ENCODE assay signal across 8 cellular contexts in genomic region chr2:37570773-37571570, GRCh38.
DNase-seq lines count a peak whose midpoint lies in the region; ATAC-seq and TF ChIP-seq lines count a peak whose summit lies in the region.

No MANE protein-coding gene starts in this region.

- H3K9ac ChIP-seq in skeletal muscle satellite cell (ENCODE audit: low read depth, low read length) = peak overlapping the region; percentile 72

- H3K27ac Mint-ChIP-seq in chondrocyte (ENCODE audit: unreplicated experiment) = peak overlapping the region; percentile 92

- peak; percentile 73 for ATAC-seq in GM19397 (IDR thresholded peaks at IDR 0.05; ENCODE audit: unreplicated experiment)
- ATAC-seq in HG03432 (IDR thresholded peaks at IDR 0.05; ENCODE audit: unreplicated experiment) = peak; percentile 90

- TF ChIP-seq CTCF in chondrocyte (IDR thresholded peaks at IDR 0.05) = no peak

- peak; percentile 94 for DNase-seq in Daoy (ENCODE audit: low read depth)
- DNase-seq in chondrocyte (ENCODE audit: low spot score) = no peak
- DNase-seq in NCI-H1417 treated with DMSO at 0.1 percent for 48 hours (lab: John Stamatoyannopoulos, UW) = no peak
- DNase-seq in NCI-H187 treated with DMSO at 0.1 percent for 48 hours (lab: John Stamatoyannopoulos, UW) = no peak
- no peak for DNase-seq in head of caudate nucleus

- peaks cover 70% of the 10 kb centered on the region for H3K4me1 ChIP-seq in skeletal muscle satellite cell (ENCODE audit: control insufficient read depth, insufficient read depth, low read length)

- no peaks in the 10 kb centered on the region for H3K27me3 ChIP-seq in skeletal muscle satellite cell (ENCODE audit: control insufficient read depth, insufficient read depth, low read length)

- no peaks in the 10 kb centered on the region for H3K36me3 ChIP-seq in skeletal muscle satellite cell (ENCODE audit: insufficient read depth, low read length)

- H3K9me3 Mint-ChIP-seq in chondrocyte (ENCODE audit: low read depth) = peaks cover 2% of the 10 kb centered on the region

- no peaks in the 10 kb centered on the region for H3K9me3 ChIP-seq in skeletal muscle satellite cell (replicated peaks; ENCODE audit: low read length)

- peaks cover 76% of the 10 kb centered on the region for H3K4me1 Mint-ChIP-seq in chondrocyte (ENCODE audit: low read depth)

- H3K4me3 ChIP-seq in skeletal muscle satellite cell (ENCODE audit: low read length) = peak overlapping the region; percentile 33

- peak overlapping the region; percentile 7 for H3K4me3 Mint-ChIP-seq in chondrocyte (ENCODE audit: unreplicated experiment)

- H3K27me3 Mint-ChIP-seq in chondrocyte (ENCODE audit: low read depth) = no peaks in the 10 kb centered on the region

- H3K4me2 ChIP-seq in skeletal muscle satellite cell (ENCODE audit: low read length) = peak overlapping the region; percentile 39

- intact Hi-C loops in head of caudate nucleus (cut with DNase I) = no loop called here

- H3K36me3 Mint-ChIP-seq in chondrocyte (ENCODE audit: low read depth) = no peaks in the 10 kb centered on the region
